Comparison of ENCODE assay signal across 27 cellular contexts in genomic region chr9:87778996-87779395, GRCh38.
"Had no signal": no experiment of that assay in that cellular context is flagged by ENCODE, and none has a peak within 500 bp of the region (broad histone marks: within the 10 kb centered on the region; RNA-seq: fewer than 3 reads in every experiment).

No MANE protein-coding gene starts in this region.

- H3K4me3 Mint-ChIP-seq: dendritic cell treated with granulocyte-macrophage colony-stimulating factor and Interleukin-4, amounts not matched to agents 40 ng/mL and 50 ng/mL, for 4 days; effector memory CD8-positive, alpha-beta T cell; endodermal cell had no signal

- H3K4me3 ChIP-seq: colonic mucosa, coronary artery, dorsolateral prefrontal cortex, esophagus muscularis mucosa, esophagus squamous epithelium, gastrocnemius medialis, gastroesophageal sphincter, heart left ventricle, heart right ventricle had no signal

- H3K27me3 Mint-ChIP-seq: dendritic cell treated with granulocyte-macrophage colony-stimulating factor and Interleukin-4, amounts not matched to agents 40 ng/mL and 50 ng/mL, for 4 days had no signal

- ATAC-seq: effector memory CD8-positive, alpha-beta T cell; foreskin keratinocyte; gastrocnemius medialis; gastroesophageal sphincter; heart left ventricle; heart right ventricle had no signal

- DNase-seq: colonic mucosa; cortex of kidney; dermis blood vessel endothelial cell; dorsolateral prefrontal cortex; effector CD4-positive, alpha-beta T cell; effector CD8-positive, alpha-beta T cell; effector memory CD4-positive, alpha-beta T cell; effector memory CD8-positive, alpha-beta T cell; endodermal cell; erythroblast; esophagus squamous epithelium; foreskin fibroblast; foreskin keratinocyte; foreskin melanocyte; gastrocnemius medialis; glutamatergic neuron; head of caudate nucleus; heart left ventricle; heart right ventricle had no signal

- H3K9me3 Mint-ChIP-seq: dendritic cell treated with granulocyte-macrophage colony-stimulating factor and Interleukin-4, amounts not matched to agents 40 ng/mL and 50 ng/mL, for 4 days; effector memory CD8-positive, alpha-beta T cell had no signal

- H3K27ac Mint-ChIP-seq: dendritic cell treated with granulocyte-macrophage colony-stimulating factor and Interleukin-4, amounts not matched to agents 40 ng/mL and 50 ng/mL, for 4 days; effector memory CD8-positive, alpha-beta T cell; endodermal cell had no signal

- FAIRE-seq: colon, endometrium, endothelial cell of umbilical vein, frontal cortex had no signal

- H3K4me1 Mint-ChIP-seq: endodermal cell had no signal
